In the genomic region with DNA sequence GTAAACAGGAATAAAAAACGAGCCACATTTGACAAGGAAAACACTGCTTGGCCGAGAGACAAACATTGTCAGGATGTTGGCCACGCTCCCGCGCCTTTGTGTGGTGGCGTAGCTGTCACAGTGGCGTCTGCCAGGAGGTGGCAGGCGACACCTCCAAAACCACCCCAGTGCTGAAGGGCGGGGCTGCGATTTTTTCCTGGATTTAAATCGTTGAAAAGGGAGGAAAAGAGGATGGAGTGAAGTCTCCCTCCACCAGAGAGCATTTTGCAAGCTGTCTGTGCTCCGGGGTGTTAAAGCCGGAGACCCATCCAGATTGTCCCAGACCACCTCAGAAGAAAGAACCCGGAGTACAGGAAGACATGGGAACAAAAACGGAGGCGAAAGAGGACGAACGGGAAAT, we compare ENCODE assay signal across 8 cellular contexts. TPM values are rescaled to one million over a fixed set of nuclear protein-coding genes. Genes with fewer than 3 reads are reported as not detected.
A peak's percentile ranks its signal among the peaks of the same experiment; 100 is the strongest.
DNase-seq lines count a peak whose midpoint lies in the region; ATAC-seq and TF ChIP-seq lines count a peak whose summit lies in the region.

No MANE protein-coding gene starts in this region.

- no peaks in the 10 kb centered on the region for H3K27me3 Mint-ChIP-seq in Calu3 (ENCODE audit: unreplicated experiment)

- intact Hi-C loops in Calu3 (cut with micrococcal nuclease; ENCODE audit: unreplicated experiment), result loop anchor here (1.0 kb wide), 1 partner anchor 186 kb away; no protein-coding TSS in a partner anchor

- no TSS peak for BruUV-seq in Calu3 (replicated peaks; lab: Mats Ljungman, UMichigan)

- in situ Hi-C loops in T47D (cut with HindIII; ENCODE audit: low pct_unique_long_range_greater_than_20kb, low sequenced_read_pairs), result no loop called here

- peak; percentile 64 for DNase-seq in Calu3
- DNase-seq in Jurkat, Clone E6-1 (ENCODE audit: low read depth, low spot score), result peak; percentile 35
- peak; percentile 53 for DNase-seq in SW480 (ENCODE audit: low spot score)
- DNase-seq in T47D (ENCODE audit: low read depth in 1 of 2, low spot score in 1 of 2), result peak; percentile 68 to 76
- peak in 50 of 51 donors; percentile 3 to 89 (median 68) for DNase-seq in hypothalamus (lab: John Stamatoyannopoulos, UW)
- DNase-seq in retina, result peak; percentile 88

- H3K36me3 Mint-ChIP-seq in Calu3 (ENCODE audit: insufficient read depth, unreplicated experiment), result peaks cover 7% of the 10 kb centered on the region

- CTCF ChIA-PET in Calu3 (lab: Charles Lee), result interaction anchor here (1.0 to 2.3 kb wide), 3 partner anchors 185 to 202 kb away, joined by 3 to 8 read pairs (median 7); a partner anchor contains a TSS

- no peak overlapping the region for H3K4me3 Mint-ChIP-seq in Calu3 (ENCODE audit: low read depth, unreplicated experiment)

- no peak overlapping the region for H3K4me3 ChIP-seq in Jurkat, Clone E6-1 (ENCODE audit: low read length)

- H3K9me3 Mint-ChIP-seq in Calu3 (ENCODE audit: low read depth, unreplicated experiment), result no peaks in the 10 kb centered on the region

- H3K4me1 Mint-ChIP-seq in Calu3 (ENCODE audit: low read depth, unreplicated experiment), result no peaks in the 10 kb centered on the region

- no peak for ATAC-seq in GM21717 (IDR thresholded peaks at IDR 0.05; ENCODE audit: unreplicated experiment)
- ATAC-seq in HG03097 (IDR thresholded peaks at IDR 0.05; ENCODE audit: low FRiP score, unreplicated experiment), result no peak

- TF ChIP-seq CTCF in Calu3 (IDR thresholded peaks at IDR 0.05; ENCODE audit: unreplicated experiment), result peak; percentile 38

- H3K27ac Mint-ChIP-seq in Calu3 (ENCODE audit: unreplicated experiment), result no peak overlapping the region

RNA-seq across cellular contexts. Expression of a gene that starts 12.7 kb away (rescaled TPM):
- 15.0 and 15.2 TPM in 2 replicates for total RNA-seq in Calu3 (2022)
- polyA plus RNA-seq in Jurkat, Clone E6-1 (2012; ENCODE audit: insufficient read depth, insufficient read length), result 30.0 TPM

RNA-seq across cellular contexts. Expression of a gene that starts 12.8 kb away (rescaled TPM):
- 56.9 and 65.7 TPM in 2 replicates for total RNA-seq in Calu3 (2022)
- polyA plus RNA-seq in Jurkat, Clone E6-1 (2012; ENCODE audit: insufficient read depth, insufficient read length), result 162 TPM

RNA-seq across cellular contexts. Expression of a gene that starts 42.8 kb away (rescaled TPM):
- total RNA-seq in Calu3 (2022), result 30.6 and 31.0 TPM in 2 replicates
- polyA plus RNA-seq in Jurkat, Clone E6-1 (2012; ENCODE audit: insufficient read depth, insufficient read length), result 42.0 TPM

Comparison
In these comparisons a context has a peak if more than half of its experiments do, and no peak if none do; other contexts are left out.
1. DNase-seq: peak in every context shown above with its lines; median percentile 88 in retina; 72 in T47D; 68 in hypothalamus; 64 in Calu3; 53 in SW480; 35 in Jurkat, Clone E6-1.